35 cellular contexts compared by ENCODE assay signal in genomic region chr2:155695505-155695904, GRCh38.
DNase-seq lines count a peak whose midpoint lies in the region; ATAC-seq, FAIRE-seq and TF ChIP-seq lines count a peak whose summit lies in the region.
"Had no signal": no experiment of that assay in that cellular context is flagged by ENCODE, and none has a peak within 500 bp of the region (broad histone marks: within the 10 kb centered on the region; RNA-seq: fewer than 3 reads in every experiment).

No MANE protein-coding gene starts in this region.

- H3K9me3 Mint-ChIP-seq in H9, result no peaks in the 10 kb centered on the region
- H3K9me3 Mint-ChIP-seq: CD4-positive, alpha-beta T cell had no signal

- H3K18ac ChIP-seq in IMR-90 (ENCODE audit: low read depth, low read length), result no peak overlapping the region
- no peak overlapping the region for H3K18ac ChIP-seq in H9 (ENCODE audit: insufficient read length, low read depth, low read length)

- ATAC-seq in HepG2 (no peak), right lobe of liver (no peak), A549 (no peak), IMR-90 (ENCODE audit: low read depth) (no peak), K562 (no peak), GM21825 (IDR thresholded peaks at IDR 0.05; ENCODE audit: unreplicated experiment) (no peak)
- ATAC-seq: CD8-positive, alpha-beta T cell had no signal

- H3K14ac ChIP-seq in IMR-90 (replicated peaks; ENCODE audit: low read depth, low read length), result no peak overlapping the region
- no peak overlapping the region for H3K14ac ChIP-seq in H9 (ENCODE audit: insufficient read depth, low read length)

- H3K56ac ChIP-seq in IMR-90 (ENCODE audit: extremely low read depth, insufficient read depth, low read length) (no peak overlapping the region), H9 (ENCODE audit: insufficient read length, low read depth, low read length) (no peak overlapping the region)

- H3K27ac ChIP-seq in HepG2 (ENCODE audit: extremely low read length, insufficient read depth, low read length), result no peak overlapping the region
- no peak overlapping the region for H3K27ac ChIP-seq in right lobe of liver
- no peak overlapping the region for H3K27ac ChIP-seq in A549
- H3K27ac ChIP-seq in IMR-90 (ENCODE audit: insufficient read depth, low read length), result no peak overlapping the region
- H3K27ac ChIP-seq in K562 (ENCODE audit: extremely low read depth, low read depth, low read length), result no peak overlapping the region
- H3K27ac ChIP-seq in H9 (ENCODE audit: insufficient read length, low read depth, low read length), result no peak overlapping the region
- H3K27ac ChIP-seq: 22Rv1; BLaER1; BLaER1 treated with 17β-estradiol and CSF1 and Interleukin-3, amounts not matched to agents 10 nM and 100 nM; C4-2B had no signal

- H3K4me1 Mint-ChIP-seq in H9, result no peaks in the 10 kb centered on the region
- H3K4me1 Mint-ChIP-seq: CD4-positive, alpha-beta memory T cell; CD4-positive, CD25-positive, alpha-beta regulatory T cell; CD8-positive, alpha-beta memory T cell had no signal

- H4K20me1 ChIP-seq in HepG2 (ENCODE audit: insufficient read depth, low read length), result no peaks in the 10 kb centered on the region
- no peaks in the 10 kb centered on the region for H4K20me1 ChIP-seq in IMR-90 (ENCODE audit: insufficient read depth, low read length)
- H4K20me1 ChIP-seq in K562 (replicated peaks; ENCODE audit: control insufficient read depth, insufficient read depth, low read length), result no peaks in the 10 kb centered on the region
- no peaks in the 10 kb centered on the region for H4K20me1 ChIP-seq in H9 (ENCODE audit: control insufficient read depth, insufficient read depth, insufficient read length)
- H4K20me1 ChIP-seq: BLaER1; BLaER1 treated with 17β-estradiol and CSF1 and Interleukin-3, amounts not matched to agents 10 nM and 100 nM had no signal

- no peak overlapping the region for H3K27ac Mint-ChIP-seq in H9
- H3K27ac Mint-ChIP-seq: B cell; CD4-positive, alpha-beta memory T cell; CD4-positive, alpha-beta T cell; CD4-positive, CD25-positive, alpha-beta regulatory T cell; CD8-positive, alpha-beta memory T cell; CD8-positive, alpha-beta T cell had no signal

- BruUV-seq in HepG2 (replicated peaks; lab: Mats Ljungman, UMichigan) (no TSS peak), IMR-90 (replicated peaks; lab: Mats Ljungman, UMichigan) (no TSS peak), K562 (replicated peaks; lab: Mats Ljungman, UMichigan) (no TSS peak)

- TF ChIP-seq POLR2A in HepG2 (IDR thresholded peaks at IDR 0.05; ENCODE audit: insufficient read depth in 1 of 2, low read depth in 2 of 2, low read length in 2 of 2), result no peak
- no peak for TF ChIP-seq POLR2A in right lobe of liver (IDR thresholded peaks at IDR 0.05)
- no peak for TF ChIP-seq POLR2A in A549 (IDR thresholded peaks at IDR 0.05; ENCODE audit: low read length)
- TF ChIP-seq POLR2A in IMR-90 (IDR thresholded peaks at IDR 0.05; ENCODE audit: low read depth, low read length), result no peak
- TF ChIP-seq POLR2A in K562 (conservative IDR thresholded peaks at IDR 0.05), result no peak

- no peaks in the 10 kb centered on the region for H3K9me1 ChIP-seq in IMR-90 (ENCODE audit: insufficient read depth, low read length)
- no peaks in the 10 kb centered on the region for H3K9me1 ChIP-seq in K562 (ENCODE audit: control insufficient read depth, insufficient read depth, low read length)

- H2BK12ac ChIP-seq in H9 (ENCODE audit: insufficient read length, low read depth, low read length), result no peak overlapping the region

- H3T11ph ChIP-seq in H9 (ENCODE audit: low read length), result no peak overlapping the region

- POLR2A ChIA-PET in HepG2 (lab: Yijun Ruan, JAX), result no interaction called here
- POLR2A ChIA-PET in A549 (lab: Yijun Ruan, JAX), result no interaction called here
- POLR2A ChIA-PET in IMR-90 (lab: Charles Lee; ENCODE audit: unreplicated experiment), result no interaction called here
- POLR2A ChIA-PET in K562 (lab: Yijun Ruan, JAX), result no interaction called here

- no peaks in the 10 kb centered on the region for H3K36me3 ChIP-seq in HepG2 (replicated peaks in 1 of 2; ENCODE audit: control insufficient read depth in 1 of 2, insufficient read depth in 2 of 2, low read length in 2 of 2)
- H3K36me3 ChIP-seq in right lobe of liver, result no peaks in the 10 kb centered on the region
- H3K36me3 ChIP-seq in IMR-90 (ENCODE audit: control insufficient read depth, insufficient read depth, low read length), result no peaks in the 10 kb centered on the region
- no peaks in the 10 kb centered on the region for H3K36me3 ChIP-seq in K562 (ENCODE audit: control insufficient read depth, insufficient read depth, low read length)
- H3K36me3 ChIP-seq: BE2C; BLaER1; BLaER1 treated with 17β-estradiol and CSF1 and Interleukin-3, amounts not matched to agents 10 nM and 100 nM had no signal

- H3K27me3 ChIP-seq in HepG2 (ENCODE audit: control insufficient read depth in 1 of 2, insufficient read depth in 2 of 2, low read length in 2 of 2) (no peaks in the 10 kb centered on the region), right lobe of liver (no peaks in the 10 kb centered on the region), IMR-90 (ENCODE audit: control insufficient read depth, insufficient read depth, low read length) (no peaks in the 10 kb centered on the region), K562 (ENCODE audit: control insufficient read depth in 2 of 2, insufficient read depth in 2 of 2, low read length in 2 of 2) (no peaks in the 10 kb centered on the region), H9 (ENCODE audit: insufficient read depth, low read length) (no peaks in the 10 kb centered on the region)
- H3K27me3 ChIP-seq: BE2C; BLaER1; BLaER1 treated with 17β-estradiol and CSF1 and Interleukin-3, amounts not matched to agents 10 nM and 100 nM had no signal

- H4K8ac ChIP-seq in IMR-90 (ENCODE audit: low read depth in 2 of 2, low read length in 2 of 2) (no peak overlapping the region), H9 (replicated peaks; ENCODE audit: insufficient read length, low read depth, low read length) (no peak overlapping the region)

- in situ Hi-C loops in HepG2 (cut with HindIII; ENCODE audit: extremely low pct_ligation_motif_present, low pct_unique_long_range_greater_than_20kb) (no loop called here), IMR-90 (cut with MboI; ENCODE audit: low sequenced_read_pairs) (no loop called here), K562 (cut with MboI) (no loop called here)

- DNase-seq in HepG2 (ENCODE audit: low spot score) (no peak), right lobe of liver (no peak), A549 (ENCODE audit: low read depth in 1 of 2, low spot score in 1 of 2) (no peak), IMR-90 (no peak), K562 (ENCODE audit: extremely low read depth in 1 of 4, low spot score in 3 of 4) (no peak), H9 (no peak), foreskin melanocyte (no peak)
- DNase-seq: 8988T; ACHN; AML-193; BE2C; C1 segment of cervical spinal cord; Caco-2; Calu3; CD4-positive, alpha-beta memory T cell; CD4-positive, alpha-beta T cell; CD4-positive, CD25-positive, alpha-beta regulatory T cell; CD8-positive, alpha-beta memory T cell; CD8-positive, alpha-beta T cell; COR-L47; DMS 273 treated with DMSO at 0.1 percent for 48 hours; DMS153; DMS53; DMS79; DMS79 treated with DMSO at 0.1 percent for 48 hours; DND-41; EL had no signal

- no peak overlapping the region for H2AK9ac ChIP-seq in IMR-90 (replicated peaks; ENCODE audit: low read depth, low read length, poor library complexity)

- H3K36me3 Mint-ChIP-seq in H9 (ENCODE audit: insufficient read depth in 1 of 3, low read depth in 3 of 3), result peaks cover 0 to 2% (median 0%) of the 10 kb centered on the region in 3 experiments; a peak in 1 of 7 replicates
- H3K36me3 Mint-ChIP-seq: CD4-positive, alpha-beta memory T cell; CD4-positive, CD25-positive, alpha-beta regulatory T cell; CD8-positive, alpha-beta memory T cell; CD8-positive, alpha-beta T cell had no signal

- H2BK15ac ChIP-seq in IMR-90 (ENCODE audit: low read depth, low read length), result no peak overlapping the region
- H2BK15ac ChIP-seq in H9 (ENCODE audit: low read depth, low read length), result no peak overlapping the region

- no peak overlapping the region for H2BK20ac ChIP-seq in IMR-90 (ENCODE audit: low read depth, low read length)
- no peak overlapping the region for H2BK20ac ChIP-seq in H9 (ENCODE audit: low read depth, low read length, poor library complexity, severe bottlenecking)

- no peaks in the 10 kb centered on the region for H3K9me3 ChIP-seq in HepG2 (ENCODE audit: low read length)
- no peaks in the 10 kb centered on the region for H3K9me3 ChIP-seq in right lobe of liver
- no peaks in the 10 kb centered on the region for H3K9me3 ChIP-seq in A549
- peaks cover 1% of the 10 kb centered on the region; the same call in 1 of the 2 replicates for H3K9me3 ChIP-seq in IMR-90 (ENCODE audit: control insufficient read depth, insufficient read depth, low read length)
- H3K9me3 ChIP-seq in K562 (replicated peaks; ENCODE audit: control insufficient read depth, insufficient read depth, low read depth, low read length), result no peaks in the 10 kb centered on the region
- no peaks in the 10 kb centered on the region for H3K9me3 ChIP-seq in H9 (ENCODE audit: control insufficient read depth, low read depth, low read length)
- H3K9me3 ChIP-seq: BE2C, BLaER1, Caco-2 had no signal

- TF ChIP-seq CTCF in HepG2 (CRISPR knock-in tag; IDR thresholded peaks at IDR 0.05) (no peak), right lobe of liver (IDR thresholded peaks at IDR 0.05) (no peak), A549 (IDR thresholded peaks at IDR 0.05) (no peak), IMR-90 (conservative IDR thresholded peaks at IDR 0.05; ENCODE audit: low read depth, low read length) (no peak), K562 (IDR thresholded peaks at IDR 0.05 in 2 of 3, conservative IDR thresholded peaks at IDR 0.05 in 1 of 3; ENCODE audit: insufficient read depth in 2 of 3, low read depth in 1 of 3, low read length in 3 of 3) (no peak), H9 (conservative IDR thresholded peaks at IDR 0.05) (no peak)

- H2AFZ ChIP-seq in HepG2 (ENCODE audit: low read length) (no peak overlapping the region), IMR-90 (replicated peaks; ENCODE audit: low read length, poor library complexity) (no peak overlapping the region), K562 (ENCODE audit: low read depth, low read length) (no peak overlapping the region), H9 (ENCODE audit: low read length) (no peak overlapping the region)

- no peak overlapping the region for H3K4ac ChIP-seq in IMR-90 (ENCODE audit: low read depth, low read length)
- no peak overlapping the region for H3K4ac ChIP-seq in H9 (ENCODE audit: low read depth, low read length)

- no peak overlapping the region for H4K5ac ChIP-seq in IMR-90 (ENCODE audit: low read depth, low read length)
- no peak overlapping the region for H4K5ac ChIP-seq in H9 (ENCODE audit: insufficient read length, low read depth, low read length)

- H3K79me2 ChIP-seq in HepG2 (ENCODE audit: insufficient read depth, low read length), result no peaks in the 10 kb centered on the region
- no peaks in the 10 kb centered on the region for H3K79me2 ChIP-seq in K562 (ENCODE audit: control insufficient read depth, insufficient read depth, low read length)
- no peaks in the 10 kb centered on the region for H3K79me2 ChIP-seq in H9 (ENCODE audit: insufficient read depth, low read length)

- no peaks in the 10 kb centered on the region for H3K4me1 ChIP-seq in HepG2 (ENCODE audit: insufficient read depth, low read length)
- H3K4me1 ChIP-seq in right lobe of liver, result no peaks in the 10 kb centered on the region
- no peaks in the 10 kb centered on the region for H3K4me1 ChIP-seq in A549
- no peaks in the 10 kb centered on the region for H3K4me1 ChIP-seq in IMR-90 (ENCODE audit: control insufficient read depth, insufficient read depth, low read length)
- no peaks in the 10 kb centered on the region for H3K4me1 ChIP-seq in K562 (replicated peaks in 1 of 2; ENCODE audit: control insufficient read depth in 2 of 2, insufficient read depth in 2 of 2, low read length in 2 of 2)
- H3K4me1 ChIP-seq in H9 (ENCODE audit: insufficient read depth, low read length), result no peaks in the 10 kb centered on the region
- H3K4me1 ChIP-seq: BE2C, BLaER1, Caco-2 had no signal

- H3K9ac ChIP-seq in HepG2 (ENCODE audit: insufficient read depth, low read depth, low read length), result no peak overlapping the region
- no peak overlapping the region for H3K9ac ChIP-seq in IMR-90 (ENCODE audit: low read depth, low read length)
- no peak overlapping the region for H3K9ac ChIP-seq in K562 (ENCODE audit: insufficient read depth in 1 of 2, low read depth in 2 of 2, low read length in 2 of 2)
- H3K9ac ChIP-seq in H9 (ENCODE audit: extremely low read depth, insufficient read length, low read length), result no peak overlapping the region
- H3K9ac ChIP-seq: BLaER1; BLaER1 treated with 17β-estradiol and CSF1 and Interleukin-3, amounts not matched to agents 10 nM and 100 nM had no signal

- 18% methylated on average over 2 of the region's 2 CpGs for WGBS in HepG2 (ENCODE audit: low lambda C conversion rate)
- WGBS in right lobe of liver (ENCODE audit: insufficient coverage, low coverage, low lambda C conversion rate, missing lambda C conversion rate), result 78% methylated on average over 2 of the region's 2 CpGs
- 38% methylated on average over 2 of the region's 2 CpGs for WGBS in A549 (ENCODE audit: missing lambda C conversion rate)
- WGBS in IMR-90 (ENCODE audit: extremely low coverage in 2 of 2, insufficient read length in 1 of 2), 2 experiments, result no CpG with 5 or more reads among the region's 2 CpGs
- WGBS in K562 (ENCODE audit: insufficient coverage, low coverage, missing lambda C conversion rate), result 17% methylated on average over 2 of the region's 2 CpGs
- WGBS in H9 (ENCODE audit: extremely low coverage, insufficient read length, low lambda C conversion rate), result no CpG with 5 or more reads among the region's 2 CpGs

- H2BK120ac ChIP-seq in IMR-90 (ENCODE audit: low read depth, low read length) (no peak overlapping the region), H9 (ENCODE audit: low read depth, low read length, poor library complexity, severe bottlenecking) (no peak overlapping the region)

- no peak for TF ChIP-seq RAD21 in HepG2 (CRISPR knock-in tag; IDR thresholded peaks at IDR 0.05)
- no peak for TF ChIP-seq RAD21 in A549 (conservative IDR thresholded peaks at IDR 0.05 in 1 of 2, IDR thresholded peaks at IDR 0.05 in 1 of 2)
- no peak for TF ChIP-seq RAD21 in IMR-90 (IDR thresholded peaks at IDR 0.05; ENCODE audit: low read length)
- no peak for TF ChIP-seq RAD21 in K562 (CRISPR knock-in tag; conservative IDR thresholded peaks at IDR 0.05 in 1 of 2, IDR thresholded peaks at IDR 0.05 in 1 of 2)

- no peaks in the 10 kb centered on the region for H3K79me1 ChIP-seq in IMR-90 (ENCODE audit: low read depth in 1 of 2, low read length in 2 of 2)
- H3K79me1 ChIP-seq in H9 (ENCODE audit: insufficient read depth, low read depth, low read length, poor library complexity, severe bottlenecking), result no peaks in the 10 kb centered on the region

- FAIRE-seq in HepG2 (lab: Jason Lieb, UNC), result no peak
- no peak for FAIRE-seq in A549 (lab: Jason Lieb, UNC)
- no peak for FAIRE-seq in K562 (lab: Jason Lieb, UNC)
- FAIRE-seq: D721Med had no signal

- H3K27me3 Mint-ChIP-seq in H9 (ENCODE audit: low read depth), result no peaks in the 10 kb centered on the region
- H3K27me3 Mint-ChIP-seq: B cell; CD4-positive, alpha-beta T cell; CD4-positive, CD25-positive, alpha-beta regulatory T cell; CD8-positive, alpha-beta memory T cell had no signal

- H3K4me3 Mint-ChIP-seq in H9, result no peak overlapping the region
- H3K4me3 Mint-ChIP-seq: B cell; CD14-positive monocyte; CD4-positive, alpha-beta memory T cell; CD4-positive, alpha-beta T cell; CD4-positive, CD25-positive, alpha-beta regulatory T cell; CD8-positive, alpha-beta memory T cell; CD8-positive, alpha-beta T cell had no signal

- H3K23ac ChIP-seq in IMR-90 (ENCODE audit: low read depth, low read length) (no peak overlapping the region), H9 (ENCODE audit: insufficient read length, low read depth, low read length) (no peak overlapping the region)

- H3K23me2 ChIP-seq in H9 (ENCODE audit: insufficient read length, low read depth, low read length, poor library complexity, severe bottlenecking), result no peaks in the 10 kb centered on the region

- H3K4me3 ChIP-seq in HepG2 (replicated peaks in 1 of 3; ENCODE audit: insufficient read depth in 1 of 3, low read depth in 2 of 3, low read length in 3 of 3) (no peak overlapping the region), right lobe of liver (no peak overlapping the region), A549 (no peak overlapping the region), IMR-90 (ENCODE audit: insufficient read depth, low read depth, low read length) (no peak overlapping the region), K562 (no peak overlapping the region)
- H3K4me3 ChIP-seq: BLaER1; BLaER1 treated with 17β-estradiol and CSF1 and Interleukin-3, amounts not matched to agents 10 nM and 100 nM had no signal

- H3K4me2 ChIP-seq in HepG2 (ENCODE audit: low read depth, low read length) (no peak overlapping the region), A549 (no peak overlapping the region), IMR-90 (ENCODE audit: low read depth, low read length) (no peak overlapping the region), K562 (ENCODE audit: insufficient read depth, low read length) (no peak overlapping the region), H9 (ENCODE audit: insufficient read depth, insufficient read length, low read length) (no peak overlapping the region)
- H3K4me2 ChIP-seq: BLaER1; BLaER1 treated with 17β-estradiol and CSF1 and Interleukin-3, amounts not matched to agents 10 nM and 100 nM had no signal

- intact Hi-C loops in HepG2 (cut with micrococcal nuclease; ENCODE audit: unreplicated experiment), result no loop called here
- intact Hi-C loops in right lobe of liver (cut with DNase I), result no loop called here
- intact Hi-C loops in IMR-90 (cut with micrococcal nuclease), result no loop called here
- intact Hi-C loops in K562 (cut with micrococcal nuclease), result no loop called here

- no peak overlapping the region for H2AK5ac ChIP-seq in IMR-90 (ENCODE audit: low read depth, low read length)
- no peak overlapping the region for H2AK5ac ChIP-seq in H9 (ENCODE audit: insufficient read length, low read length)

- H4K91ac ChIP-seq in IMR-90 (ENCODE audit: insufficient read depth, low read depth, low read length) (no peak overlapping the region), H9 (ENCODE audit: insufficient read length, low read depth, low read length) (no peak overlapping the region)

- H2BK5ac ChIP-seq in IMR-90 (ENCODE audit: low read depth, low read length, poor library complexity, severe bottlenecking), result no peak overlapping the region
- H2BK5ac ChIP-seq in H9 (ENCODE audit: insufficient read length, low read length), result no peak overlapping the region

- no peak for TF ChIP-seq EP300 in HepG2 (IDR thresholded peaks at IDR 0.05; ENCODE audit: low read depth in 2 of 2, low read length in 2 of 2)
- TF ChIP-seq EP300 in HepG2 (CRISPR knock-in tag; IDR thresholded peaks at IDR 0.05; ENCODE audit: borderline replicate concordance), result no peak
- TF ChIP-seq EP300 in A549 (IDR thresholded peaks at IDR 0.05), result no peak
- TF ChIP-seq EP300 in K562 (IDR thresholded peaks at IDR 0.05; ENCODE audit: low read length), result no peak

- dilution Hi-C loops in IMR-90 (cut with HindIII; ENCODE audit: low sequenced_read_pairs, unreplicated experiment), result no loop called here

- CTCF ChIA-PET in HepG2 (lab: Yijun Ruan, JAX; ENCODE audit: low intra/inter-chr PET ratio, low total read pairs) (no interaction called here), A549 (lab: Yijun Ruan, JAX) (interaction anchor here (0.6 kb wide), 1 partner anchor 797 kb away, joined by 3 read pairs; no protein-coding TSS in a partner anchor), IMR-90 (lab: Yijun Ruan, JAX) (interaction anchor here (1.0 kb wide), 1 partner anchor 10 kb away, joined by 3 read pairs; no protein-coding TSS in a partner anchor), K562 (lab: Yijun Ruan, JAX; ENCODE audit: low intra/inter-chr PET ratio) (no interaction called here)

Comparison
In these comparisons a context has a peak if more than half of its experiments do, and no peak if none do; other contexts are left out.
1. CTCF ChIA-PET loops: an anchor here in A549 (0.6 kb wide) and IMR-90 (1.0 kb wide); none called in HepG2 and K562.
2. Of the 241 proteins assayed by ChIP-seq in both HepG2 and K562: peak only in HepG2: none; only in K562: MAFG; in both: MAFF and MAFK; in neither: 238.